9 cellular contexts compared by ENCODE assay signal in the genomic region with DNA sequence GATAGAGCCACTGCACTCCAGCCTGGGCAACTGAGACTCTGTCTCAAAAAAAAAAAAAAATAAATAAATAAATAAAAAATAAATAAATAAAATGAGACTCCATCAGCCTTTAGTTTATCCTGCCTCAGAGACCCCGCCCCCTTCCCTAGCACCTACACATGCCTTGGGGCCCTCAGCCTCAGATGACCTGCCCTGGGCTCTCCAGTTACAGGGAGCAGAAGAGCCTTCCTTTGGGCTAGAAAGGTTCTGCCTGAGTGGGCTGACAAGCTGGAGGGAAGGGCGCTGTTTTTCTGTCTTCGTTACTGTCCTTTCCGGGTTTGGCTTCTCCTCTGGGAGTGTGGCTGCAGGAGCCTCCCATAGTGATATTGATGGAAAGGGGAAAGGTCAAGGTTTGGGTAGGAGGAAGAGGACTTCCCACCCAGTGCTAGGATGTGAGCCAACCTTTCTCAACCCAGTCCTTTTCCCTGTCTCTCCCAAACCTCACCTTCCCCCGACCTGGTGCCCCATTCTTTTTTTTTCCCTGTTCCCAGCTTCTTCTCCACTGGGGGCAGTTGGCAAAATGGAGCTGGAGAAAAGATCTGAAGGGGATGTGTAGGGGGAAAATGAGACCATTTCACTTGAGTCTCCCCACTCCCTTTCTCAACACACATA. TPM values are rescaled to one million over a fixed set of nuclear protein-coding genes. Genes with fewer than 3 reads are reported as not detected.
DNase-seq lines count a peak whose midpoint lies in the region; ATAC-seq, FAIRE-seq and TF ChIP-seq lines count a peak whose summit lies in the region.
"Had no signal": no experiment of that assay in that cellular context is flagged by ENCODE, and none has a peak within 500 bp of the region (broad histone marks: within the 10 kb centered on the region; RNA-seq: fewer than 3 reads in every experiment).

No MANE protein-coding gene starts in this region.

- H3K4me3 ChIP-seq in NT2/D1 (ENCODE audit: insufficient read length, low read depth) = peak overlapping the region; percentile 93
- H3K4me3 ChIP-seq in rectal smooth muscle tissue (ENCODE audit: low read length) = peak overlapping the region; percentile 68

- no peaks in the 10 kb centered on the region for H3K9me3 Mint-ChIP-seq in effector memory CD8-positive, alpha-beta T cell

- DNase-seq in NCI-H1092 treated with DMSO at 0.1 percent for 48 hours (lab: John Stamatoyannopoulos, UW) = peak; percentile 29
- no peak for DNase-seq in NCI-H1092 (lab: John Stamatoyannopoulos, UW)
- no peak for DNase-seq in NT2/D1 (ENCODE audit: low read depth, low spot score)
- DNase-seq in effector memory CD8-positive, alpha-beta T cell = no peak
- DNase-seq in D721Med (ENCODE audit: insufficient read length, low spot score) = no peak
- DNase-seq in cerebellum (ENCODE audit: low spot score) = no peak

- TF ChIP-seq CTCF in D721Med (IDR thresholded peaks at IDR 0.05; ENCODE audit: insufficient read depth, missing control alignments) = no peak

- no peak overlapping the region for H3K27ac ChIP-seq in rectal smooth muscle tissue (ENCODE audit: low read depth, low read length)

- H3K36me3 Mint-ChIP-seq in effector memory CD8-positive, alpha-beta T cell (ENCODE audit: insufficient read depth) = peaks cover 34% of the 10 kb centered on the region

- H3K27me3 ChIP-seq in NT2/D1 (ENCODE audit: insufficient read depth, insufficient read length) (peaks cover 2% of the 10 kb centered on the region), rectal smooth muscle tissue (ENCODE audit: control insufficient read depth, insufficient read depth, low read length) (peaks cover 6% of the 10 kb centered on the region)

- no peak for ATAC-seq in effector memory CD8-positive, alpha-beta T cell (replicated peaks)
- ATAC-seq in GM18907 (IDR thresholded peaks at IDR 0.05; ENCODE audit: unreplicated experiment) = no peak

- peaks cover 25% of the 10 kb centered on the region for H3K36me3 ChIP-seq in NT2/D1 (ENCODE audit: insufficient read depth, insufficient read length, low read length)
- peaks cover 7% of the 10 kb centered on the region for H3K36me3 ChIP-seq in rectal smooth muscle tissue (ENCODE audit: control insufficient read depth, insufficient read depth, low read length)

- peaks cover 11% of the 10 kb centered on the region for H3K4me1 ChIP-seq in NT2/D1 (ENCODE audit: insufficient read depth, insufficient read length)
- peaks cover 13% of the 10 kb centered on the region for H3K4me1 ChIP-seq in rectal smooth muscle tissue (ENCODE audit: control insufficient read depth, insufficient read depth, low read length)

- H3K4me1 Mint-ChIP-seq in effector memory CD8-positive, alpha-beta T cell (ENCODE audit: low read depth in 2 of 2) = peaks cover 19 to 23% of the 10 kb centered on the region in 2 donors

- H3K4me3 Mint-ChIP-seq in effector memory CD8-positive, alpha-beta T cell = peak overlapping the region; percentile 95 to 99

- H3K9me3 ChIP-seq in NT2/D1 (ENCODE audit: insufficient read depth, low read length) = no peaks in the 10 kb centered on the region

- peak overlapping the region; percentile 82 for H3K9ac ChIP-seq in NT2/D1 (ENCODE audit: insufficient read length, low read depth)
- H3K9ac ChIP-seq in rectal smooth muscle tissue (ENCODE audit: low read length) = no peak overlapping the region

- no peak for FAIRE-seq in D721Med (lab: Jason Lieb, UNC)

- peak overlapping the region; percentile 91 to 98 for H3K27ac Mint-ChIP-seq in effector memory CD8-positive, alpha-beta T cell

- H3K27me3 Mint-ChIP-seq in effector memory CD8-positive, alpha-beta T cell = peaks cover 0 to 8% of the 10 kb centered on the region in 2 donors

RNA-seq across cellular contexts. Expression of a gene that starts 1.5 kb away (rescaled TPM):
- total RNA-seq in cerebellum = 66.5 TPM

RNA-seq across cellular contexts. Expression of a gene that starts 1.7 kb away (rescaled TPM):
- 8.1 TPM for total RNA-seq in cerebellum
- total RNA-seq: RPMI7951 had no signal

RNA-seq across cellular contexts. Expression of a gene that starts 19.4 kb away (rescaled TPM):
- 56.7 TPM for total RNA-seq in cerebellum

RNA-seq across cellular contexts. Expression of a gene that starts 24.4 kb away (rescaled TPM):
- not detected for total RNA-seq in cerebellum

RNA-seq across cellular contexts. Expression of a gene that starts 38.9 kb away (rescaled TPM):
- total RNA-seq in cerebellum = not detected
